ENCODE assay signal across 1 cellular context in the genomic region with DNA sequence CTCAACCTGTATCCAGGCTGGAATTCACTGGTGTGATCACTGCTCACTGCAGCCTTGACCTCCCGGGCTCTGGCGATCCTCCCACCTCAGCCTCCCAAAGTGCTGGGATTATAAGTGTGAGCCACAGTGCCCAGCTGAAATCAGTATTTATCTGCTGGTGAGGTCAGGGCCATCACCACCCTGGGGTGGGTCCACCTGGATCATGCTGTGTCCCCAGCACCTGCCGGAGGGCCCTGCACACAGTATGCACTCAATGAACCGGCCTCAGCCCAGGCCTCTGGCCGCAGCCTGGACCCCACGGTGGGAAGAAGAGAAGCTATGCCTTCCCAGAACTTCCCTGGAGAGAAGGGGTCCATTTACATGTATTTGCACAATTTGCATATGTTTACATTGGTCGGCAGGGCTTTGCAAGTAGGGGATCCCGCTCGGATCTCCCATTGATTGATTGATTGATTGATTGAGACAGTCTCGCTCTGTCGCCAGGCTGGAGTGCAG.
TF ChIP-seq lines count a peak whose summit lies in the region.

No MANE protein-coding gene starts in this region.

TF ChIP-seq in HepG2, 621 proteins besides CTCF, POLR2A, EP300 and RAD21:
- TF ChIP-seq ZMYM2 (CRISPR knock-in tag; IDR thresholded peaks at IDR 0.05) (no peak), ZNF652 (CRISPR knock-in tag; IDR thresholded peaks at IDR 0.05; ENCODE audit: borderline replicate concordance, low read depth) (no peak)
- TF ChIP-seq, protein P1, sequence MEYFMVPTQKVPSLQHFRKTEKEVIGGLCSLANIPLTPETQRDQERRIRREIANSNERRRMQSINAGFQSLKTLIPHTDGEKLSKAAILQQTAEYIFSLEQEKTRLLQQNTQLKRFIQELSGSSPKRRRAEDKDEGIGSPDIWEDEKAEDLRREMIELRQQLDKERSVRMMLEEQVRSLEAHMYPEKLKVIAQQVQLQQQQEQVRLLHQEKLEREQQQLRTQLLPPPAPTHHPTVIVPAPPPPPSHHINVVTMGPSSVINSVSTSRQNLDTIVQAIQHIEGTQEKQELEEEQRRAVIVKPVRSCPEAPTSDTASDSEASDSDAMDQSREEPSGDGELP (IDR thresholded peaks at IDR 0.05; ENCODE audit: borderline replicate concordance, low read depth): no peak
- TF ChIP-seq, protein P2, sequence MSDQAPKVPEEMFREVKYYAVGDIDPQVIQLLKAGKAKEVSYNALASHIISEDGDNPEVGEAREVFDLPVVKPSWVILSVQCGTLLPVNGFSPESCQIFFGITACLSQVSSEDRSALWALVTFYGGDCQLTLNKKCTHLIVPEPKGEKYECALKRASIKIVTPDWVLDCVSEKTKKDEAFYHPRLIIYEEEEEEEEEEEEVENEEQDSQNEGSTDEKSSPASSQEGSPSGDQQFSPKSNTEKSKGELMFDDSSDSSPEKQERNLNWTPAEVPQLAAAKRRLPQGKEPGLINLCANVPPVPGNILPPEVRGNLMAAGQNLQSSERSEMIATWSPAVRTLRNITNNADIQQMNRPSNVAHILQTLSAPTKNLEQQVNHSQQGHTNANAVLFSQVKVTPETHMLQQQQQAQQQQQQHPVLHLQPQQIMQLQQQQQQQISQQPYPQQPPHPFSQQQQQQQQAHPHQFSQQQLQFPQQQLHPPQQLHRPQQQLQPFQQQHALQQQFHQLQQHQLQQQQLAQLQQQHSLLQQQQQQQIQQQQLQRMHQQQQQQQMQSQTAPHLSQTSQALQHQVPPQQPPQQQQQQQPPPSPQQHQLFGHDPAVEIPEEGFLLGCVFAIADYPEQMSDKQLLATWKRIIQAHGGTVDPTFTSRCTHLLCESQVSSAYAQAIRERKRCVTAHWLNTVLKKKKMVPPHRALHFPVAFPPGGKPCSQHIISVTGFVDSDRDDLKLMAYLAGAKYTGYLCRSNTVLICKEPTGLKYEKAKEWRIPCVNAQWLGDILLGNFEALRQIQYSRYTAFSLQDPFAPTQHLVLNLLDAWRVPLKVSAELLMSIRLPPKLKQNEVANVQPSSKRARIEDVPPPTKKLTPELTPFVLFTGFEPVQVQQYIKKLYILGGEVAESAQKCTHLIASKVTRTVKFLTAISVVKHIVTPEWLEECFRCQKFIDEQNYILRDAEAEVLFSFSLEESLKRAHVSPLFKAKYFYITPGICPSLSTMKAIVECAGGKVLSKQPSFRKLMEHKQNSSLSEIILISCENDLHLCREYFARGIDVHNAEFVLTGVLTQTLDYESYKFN (CRISPR knock-in tag; conservative IDR thresholded peaks at IDR 0.05): no peak
- TF ChIP-seq, protein P3, sequence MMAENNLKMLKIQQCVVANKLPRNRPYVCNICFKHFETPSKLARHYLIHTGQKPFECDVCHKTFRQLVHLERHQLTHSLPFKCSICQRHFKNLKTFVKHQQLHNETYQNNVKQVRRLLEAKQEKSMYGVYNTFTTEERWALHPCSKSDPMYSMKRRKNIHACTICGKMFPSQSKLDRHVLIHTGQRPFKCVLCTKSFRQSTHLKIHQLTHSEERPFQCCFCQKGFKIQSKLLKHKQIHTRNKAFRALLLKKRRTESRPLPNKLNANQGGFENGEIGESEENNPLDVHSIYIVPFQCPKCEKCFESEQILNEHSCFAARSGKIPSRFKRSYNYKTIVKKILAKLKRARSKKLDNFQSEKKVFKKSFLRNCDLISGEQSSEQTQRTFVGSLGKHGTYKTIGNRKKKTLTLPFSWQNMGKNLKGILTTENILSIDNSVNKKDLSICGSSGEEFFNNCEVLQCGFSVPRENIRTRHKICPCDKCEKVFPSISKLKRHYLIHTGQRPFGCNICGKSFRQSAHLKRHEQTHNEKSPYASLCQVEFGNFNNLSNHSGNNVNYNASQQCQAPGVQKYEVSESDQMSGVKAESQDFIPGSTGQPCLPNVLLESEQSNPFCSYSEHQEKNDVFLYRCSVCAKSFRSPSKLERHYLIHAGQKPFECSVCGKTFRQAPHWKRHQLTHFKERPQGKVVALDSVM (CRISPR knock-in tag; IDR thresholded peaks at IDR 0.05): peak; percentile 92
